Comparison of ENCODE assay signal across 28 cellular contexts in genomic region chr17:80164185-80164584, GRCh38. TPM values are rescaled to one million over a fixed set of nuclear protein-coding genes. Genes with fewer than 3 reads are reported as not detected.
"Had no signal": no experiment of that assay in that cellular context is flagged by ENCODE, and none has a peak within 500 bp of the region (broad histone marks: within the 10 kb centered on the region; RNA-seq: fewer than 3 reads in every experiment).

No MANE protein-coding gene starts in this region.

- H3K27ac ChIP-seq: cardiac muscle cell, ovary, prostate gland, thyroid gland, upper lobe of right lung had no signal

- H3K36me3 Mint-ChIP-seq: activated CD8-positive, alpha-beta memory T cell treated with anti-CD3 and anti-CD28 coated beads, Interleukin-2, amount 10 ng/mL, durations not matched to agents 7 days and 5 days; activated naive CD8-positive, alpha-beta T cell; brain had no signal

- H3K27me3 Mint-ChIP-seq: activated naive CD8-positive, alpha-beta T cell had no signal

- H3K9me3 ChIP-seq: ovary, prostate gland, thyroid gland, upper lobe of right lung had no signal

- H3K4me3 Mint-ChIP-seq: activated B cell treated with CpG ODN at 0.5 μM for 24 hours; activated CD8-positive, alpha-beta memory T cell treated with anti-CD3 and anti-CD28 coated beads, Interleukin-2, amount 10 ng/mL, durations not matched to agents 7 days and 5 days; activated CD8-positive, alpha-beta T cell treated with anti-CD3 and anti-CD28 coated beads, Interleukin-2, amount 10 ng/mL, durations not matched to agents 7 days and 5 days; activated naive CD8-positive, alpha-beta T cell; activated T-cell treated with anti-CD3 and anti-CD28 coated beads, Interleukin-2, amount 50 U/mL, for 72 hours; brain; naive thymus-derived CD4-positive, alpha-beta T cell; stimulated activated memory B cell treated with anti-CD40 and anti-IgM and Interleukin-4, amounts not matched to agents 10 μg/mL and 1 μg/mL and 100 μg/mL, for 72 hours; stimulated activated naive CD8-positive, alpha-beta T cell treated with anti-CD3 and anti-CD28 coated beads, Interleukin-15, amount 100 ng/mL, for 72 hours; T-helper 2 cell treated with Interferon-gamma antibody and Interleukin-4, amounts not matched to agents 5 μg/mL and 100 μg/mL, for 36 hours had no signal

- DNase-seq: activated B cell treated with CpG ODN at 0.5 μM for 24 hours; activated CD4-positive, alpha-beta T cell treated with anti-CD3 and anti-CD28 coated beads, Interleukin-2, amount 50 U/mL, for 1 hour; activated CD8-positive, alpha-beta memory T cell treated with anti-CD3 and anti-CD28 coated beads, Interleukin-2, amount 10 ng/mL, durations not matched to agents 7 days and 5 days; activated CD8-positive, alpha-beta T cell treated with anti-CD3 and anti-CD28 coated beads, Interleukin-2, amount 10 ng/mL, durations not matched to agents 7 days and 5 days; activated naive CD4-positive, alpha-beta T cell treated with Interleukin-2 at 50 U/mL for 16 hours; activated T-cell treated with anti-CD3 and anti-CD28 coated beads, Interleukin-2, amount 50 U/mL, for 72 hours; aorta; foreskin fibroblast; hippocampal formation; left colon; mammary epithelial cell; midbrain; naive thymus-derived CD4-positive, alpha-beta T cell; ovary; stimulated activated CD4-positive, alpha-beta T cell treated with anti-CD3 and anti-CD28 coated beads, Interleukin-1b, Interleukin-23, amount 100 ng/mL, for 48 hours; stimulated activated CD4-positive, alpha-beta T cell treated with anti-CD3 and anti-CD28 coated beads, Interleukin-4, amount 100 ng/mL, for 4 hours; stimulated activated CD8-positive, alpha-beta memory T cell treated with anti-CD3 and anti-CD28 coated beads, Interleukin-4, amount 100 ng/mL, for 48 hours; stimulated activated naive CD8-positive, alpha-beta T cell treated with anti-CD3 and anti-CD28 coated beads, Interleukin-15, amount 100 ng/mL, for 72 hours; thyroid gland; upper lobe of right lung had no signal

- H3K27me3 ChIP-seq: cardiac muscle cell, ovary, thyroid gland, upper lobe of right lung had no signal

- H3K36me3 ChIP-seq: cardiac muscle cell, ovary, prostate gland, thyroid gland, upper lobe of right lung had no signal

- H3K4me1 Mint-ChIP-seq: activated B cell treated with CpG ODN at 0.5 μM for 24 hours; activated CD8-positive, alpha-beta memory T cell treated with anti-CD3 and anti-CD28 coated beads, Interleukin-2, amount 10 ng/mL, durations not matched to agents 7 days and 5 days; stimulated activated memory B cell treated with anti-CD40 and anti-IgM and Interleukin-4, amounts not matched to agents 10 μg/mL and 1 μg/mL and 100 μg/mL, for 72 hours; stimulated activated naive CD8-positive, alpha-beta T cell treated with anti-CD3 and anti-CD28 coated beads, Interleukin-15, amount 100 ng/mL, for 72 hours had no signal

- H3K4me1 ChIP-seq: prostate gland, thyroid gland, upper lobe of right lung had no signal

- H3K4me2 ChIP-seq: smooth muscle cell had no signal

- H3K27ac Mint-ChIP-seq: activated B cell treated with CpG ODN at 0.5 μM for 24 hours; activated CD8-positive, alpha-beta memory T cell treated with anti-CD3 and anti-CD28 coated beads, Interleukin-2, amount 10 ng/mL, durations not matched to agents 7 days and 5 days; activated CD8-positive, alpha-beta T cell treated with anti-CD3 and anti-CD28 coated beads, Interleukin-2, amount 10 ng/mL, durations not matched to agents 7 days and 5 days; activated naive CD8-positive, alpha-beta T cell; activated T-cell treated with anti-CD3 and anti-CD28 coated beads, Interleukin-2, amount 50 U/mL, for 72 hours; brain; naive thymus-derived CD4-positive, alpha-beta T cell; stimulated activated memory B cell treated with anti-CD40 and anti-IgM and Interleukin-4, amounts not matched to agents 10 μg/mL and 1 μg/mL and 100 μg/mL, for 72 hours; stimulated activated naive CD8-positive, alpha-beta T cell treated with anti-CD3 and anti-CD28 coated beads, Interleukin-15, amount 100 ng/mL, for 72 hours; T-helper 2 cell treated with Interferon-gamma antibody and Interleukin-4, amounts not matched to agents 5 μg/mL and 100 μg/mL, for 36 hours had no signal

- ATAC-seq: activated CD8-positive, alpha-beta memory T cell treated with anti-CD3 and anti-CD28 coated beads, Interleukin-2, amount 10 ng/mL, durations not matched to agents 7 days and 5 days; activated CD8-positive, alpha-beta T cell treated with anti-CD3 and anti-CD28 coated beads, Interleukin-2, amount 10 ng/mL, durations not matched to agents 7 days and 5 days; activated T-cell treated with anti-CD3 and anti-CD28 coated beads, Interleukin-2, amount 50 U/mL, for 72 hours; left colon; naive thymus-derived CD4-positive, alpha-beta T cell; stimulated activated memory B cell treated with anti-CD40 and anti-IgM and Interleukin-4, amounts not matched to agents 10 μg/mL and 1 μg/mL and 100 μg/mL, for 72 hours; stimulated activated naive CD8-positive, alpha-beta T cell treated with anti-CD3 and anti-CD28 coated beads, Interleukin-15, amount 100 ng/mL, for 72 hours; upper lobe of right lung had no signal

- H3K4me3 ChIP-seq: cardiac muscle cell, ovary, prostate gland, smooth muscle cell, thyroid gland, upper lobe of right lung had no signal

RNA-seq across cellular contexts. Expression of gene CARD14, which starts 5.6 kb away (rescaled TPM):
- total RNA-seq: activated B cell treated with CpG ODN at 0.5 μM for 24 hours; activated CD8-positive, alpha-beta memory T cell treated with anti-CD3 and anti-CD28 coated beads, Interleukin-2, amount 10 ng/mL, durations not matched to agents 7 days and 5 days; activated CD8-positive, alpha-beta T cell treated with anti-CD3 and anti-CD28 coated beads, Interleukin-2, amount 10 ng/mL, durations not matched to agents 7 days and 5 days; endothelial cell of umbilical vein had no signal
- polyA plus RNA-seq: endothelial cell of umbilical vein; naive thymus-derived CD4-positive, alpha-beta T cell had no signal
